8 cellular contexts compared by ENCODE assay signal in genomic region chr17:70169707-70170597, GRCh38. TPM values are rescaled to one million over a fixed set of nuclear protein-coding genes. Genes with fewer than 3 reads are reported as not detected.
A peak's percentile ranks its signal among the peaks of the same experiment; 100 is the strongest.
DNase-seq lines count a peak whose midpoint lies in the region; ATAC-seq and TF ChIP-seq lines count a peak whose summit lies in the region.

No MANE protein-coding gene starts in this region.

- peak; percentile 46 for DNase-seq in ACHN
- DNase-seq in HCEC 1CT, result peak; percentile 69
- DNase-seq in activated T-helper 1 cell treated with anti-CD3 and anti-CD28 coated beads, Interleukin-12 subunit alpha, Interleukin-12 subunit beta, Interleukin-2, Interleukin-4 antibody, amounts not matched to agents 30 ng/mL and 10 ng/mL and 1 ng/mL, durations not matched to agents 14 hours and 24 hours and 36 hours (ENCODE audit: low spot score), result no peak
- no peak for DNase-seq in left ventricle myocardium superior
- DNase-seq in psoas muscle, result peak in 1 of 2 donors; percentile 74
- DNase-seq in NCI-H1092 treated with DMSO at 0.1 percent for 48 hours (lab: John Stamatoyannopoulos, UW), result no peak
- no peak for DNase-seq in effector CD8-positive, alpha-beta T cell (lab: John Stamatoyannopoulos, UW)
- no peak for DNase-seq in RKO (ENCODE audit: low spot score)

- H3K27ac Mint-ChIP-seq in activated T-helper 1 cell treated with anti-CD3 and anti-CD28 coated beads, Interleukin-12 subunit alpha, Interleukin-12 subunit beta, Interleukin-2, Interleukin-4 antibody, amounts not matched to agents 30 ng/mL and 10 ng/mL and 1 ng/mL, durations not matched to agents 14 hours and 24 hours and 36 hours, result no peak overlapping the region

- peaks cover 29% of the 10 kb centered on the region for H3K4me1 ChIP-seq in psoas muscle

- peaks cover under 1 to 2% of the 10 kb centered on the region in 2 donors for H3K36me3 ChIP-seq in psoas muscle (ENCODE audit: insufficient read depth in 1 of 2, low read depth in 1 of 2)

- in situ Hi-C loops in ACHN (cut with HindIII; ENCODE audit: low pct_ligation_motif_present, low pct_unique_long_range_greater_than_20kb, low sequenced_read_pairs), result no loop called here

- WGBS in psoas muscle, 3 donors, result 4 to 8% (median 6%) methylated on average over 22 to 24 of the region's 24 CpGs

- H3K27me3 ChIP-seq in psoas muscle (ENCODE audit: insufficient read depth in 3 of 3, low read length in 2 of 3), result no peaks in the 10 kb centered on the region

- ATAC-seq in left ventricle myocardium superior (peak; percentile 43), psoas muscle (peak; percentile 63 to 78 (median 76))

- no peak for TF ChIP-seq CTCF in psoas muscle (IDR thresholded peaks at IDR 0.05)

- H3K4me3 Mint-ChIP-seq in activated T-helper 1 cell treated with anti-CD3 and anti-CD28 coated beads, Interleukin-12 subunit alpha, Interleukin-12 subunit beta, Interleukin-2, Interleukin-4 antibody, amounts not matched to agents 30 ng/mL and 10 ng/mL and 1 ng/mL, durations not matched to agents 14 hours and 24 hours and 36 hours, result peak overlapping the region; percentile 71

- no peaks in the 10 kb centered on the region for H3K9me3 Mint-ChIP-seq in activated T-helper 1 cell treated with anti-CD3 and anti-CD28 coated beads, Interleukin-12 subunit alpha, Interleukin-12 subunit beta, Interleukin-2, Interleukin-4 antibody, amounts not matched to agents 30 ng/mL and 10 ng/mL and 1 ng/mL, durations not matched to agents 14 hours and 24 hours and 36 hours

- H3K27ac ChIP-seq in psoas muscle, result peak overlapping the region; percentile 98

- H3K4me3 ChIP-seq in psoas muscle, result peak overlapping the region; percentile 83

- H3K9me3 ChIP-seq in psoas muscle, result no peaks in the 10 kb centered on the region

- no peaks in the 10 kb centered on the region for H3K36me3 Mint-ChIP-seq in activated T-helper 1 cell treated with anti-CD3 and anti-CD28 coated beads, Interleukin-12 subunit alpha, Interleukin-12 subunit beta, Interleukin-2, Interleukin-4 antibody, amounts not matched to agents 30 ng/mL and 10 ng/mL and 1 ng/mL, durations not matched to agents 14 hours and 24 hours and 36 hours (ENCODE audit: low read depth)

- peaks cover 49% of the 10 kb centered on the region for H3K27me3 Mint-ChIP-seq in activated T-helper 1 cell treated with anti-CD3 and anti-CD28 coated beads, Interleukin-12 subunit alpha, Interleukin-12 subunit beta, Interleukin-2, Interleukin-4 antibody, amounts not matched to agents 30 ng/mL and 10 ng/mL and 1 ng/mL, durations not matched to agents 14 hours and 24 hours and 36 hours (ENCODE audit: insufficient read depth)

- intact Hi-C loops in activated T-helper 1 cell treated with anti-CD3 and anti-CD28 coated beads, Interleukin-12 subunit alpha, Interleukin-12 subunit beta, Interleukin-2, Interleukin-4 antibody, amounts not matched to agents 30 ng/mL and 10 ng/mL and 1 ng/mL, durations not matched to agents 14 hours and 24 hours and 36 hours (cut with micrococcal nuclease), result loop anchor here (10.0 kb wide), 1 partner anchor 845 kb away; the partner anchor contains the start of gene ABCA5
- intact Hi-C loops in left ventricle myocardium superior (cut with micrococcal nuclease), result loop anchor here (10.0 kb wide), 2 partner anchors 125 to 385 kb away; no protein-coding TSS in a partner anchor
- intact Hi-C loops in psoas muscle (cut with DNase I), result loop anchor here (2.0 to 10.0 kb wide), 5 partner anchors 382 to 845 kb away; partner anchors contain the start of gene ABCA5 (in 1 of the 2)

- H3K4me1 Mint-ChIP-seq in activated T-helper 1 cell treated with anti-CD3 and anti-CD28 coated beads, Interleukin-12 subunit alpha, Interleukin-12 subunit beta, Interleukin-2, Interleukin-4 antibody, amounts not matched to agents 30 ng/mL and 10 ng/mL and 1 ng/mL, durations not matched to agents 14 hours and 24 hours and 36 hours (ENCODE audit: low read depth), result peaks cover 18% of the 10 kb centered on the region

RNA-seq across cellular contexts. Expression of gene KCNJ2, which starts 0.6 kb away (rescaled TPM):
- 0.05 TPM in 1 of 2 replicates, not detected in the other for total RNA-seq in activated T-helper 1 cell treated with anti-CD3 and anti-CD28 coated beads, Interleukin-12 subunit alpha, Interleukin-12 subunit beta, Interleukin-2, Interleukin-4 antibody, amounts not matched to agents 30 ng/mL and 10 ng/mL and 1 ng/mL, durations not matched to agents 14 hours and 24 hours and 36 hours
- total RNA-seq in left ventricle myocardium superior (50.6 TPM), psoas muscle (10 to 100 TPM in 2 of 4 donors, 1 to 10 TPM in 2; 7.9 to 17.7 (median 9.9) TPM)
- polyA plus RNA-seq in psoas muscle, result 1 to 10 TPM in 2 of 3 donors, under 1 TPM in 1; 0.33 to 6.7 (median 2.1) TPM

Comparison
In these comparisons a context has a peak if more than half of its experiments do, and no peak if none do; other contexts are left out.
1. DNase-seq: peak in ACHN (single experiment) and HCEC 1CT (single experiment); none in activated T-helper 1 cell treated with anti-CD3 and anti-CD28 coated beads, Interleukin-12 subunit alpha, Interleukin-12 subunit beta, Interleukin-2, Interleukin-4 antibody, amounts not matched to agents 30 ng/mL and 10 ng/mL and 1 ng/mL, durations not matched to agents 14 hours and 24 hours and 36 hours (single experiment), left ventricle myocardium superior (single experiment), NCI-H1092 treated with DMSO at 0.1 percent for 48 hours (single experiment), effector CD8-positive, alpha-beta T cell (single experiment) and RKO (single experiment).